16 cellular contexts compared by ENCODE assay signal in the genomic region with DNA sequence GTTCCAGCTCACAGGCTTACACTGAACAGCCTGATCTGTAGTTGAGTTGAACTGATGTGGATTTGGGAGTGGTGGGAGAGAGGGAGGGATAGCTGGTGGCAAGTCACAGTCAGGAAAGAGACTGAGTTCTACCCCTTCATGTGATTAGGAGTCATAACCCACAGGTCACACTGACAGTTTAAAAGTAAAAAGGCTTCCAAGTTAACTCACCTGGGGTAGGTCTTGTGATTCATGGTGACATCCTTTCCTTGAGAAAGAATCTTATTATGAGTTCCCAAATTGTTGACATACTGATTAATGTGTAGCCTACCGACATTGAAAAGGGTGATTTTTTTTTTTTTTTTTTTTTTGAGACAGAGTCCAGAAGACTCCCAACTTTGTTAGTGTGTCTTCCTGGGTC. TPM values are rescaled to one million over a fixed set of nuclear protein-coding genes. Genes with fewer than 3 reads are reported as not detected.
A peak's percentile ranks its signal among the peaks of the same experiment; 100 is the strongest.
DNase-seq lines count a peak whose midpoint lies in the region; ATAC-seq and TF ChIP-seq lines count a peak whose summit lies in the region.
"Had no signal": no experiment of that assay in that cellular context is flagged by ENCODE, and none has a peak within 500 bp of the region (broad histone marks: within the 10 kb centered on the region; RNA-seq: fewer than 3 reads in every experiment).

No MANE protein-coding gene starts in this region.

- peak overlapping the region; percentile 50 for H3K27ac ChIP-seq in left ventricle myocardium inferior (replicated peaks)
- H3K27ac ChIP-seq in right atrium auricular region = no peak overlapping the region

- no peak for ATAC-seq in GM21447 (IDR thresholded peaks at IDR 0.05; ENCODE audit: unreplicated experiment)

- H3K27me3 ChIP-seq in left ventricle myocardium inferior (ENCODE audit: low read depth) = peaks cover 10% of the 10 kb centered on the region
- H3K27me3 ChIP-seq in right atrium auricular region = no peaks in the 10 kb centered on the region

- H3K36me3 ChIP-seq in left ventricle myocardium inferior = no peaks in the 10 kb centered on the region
- no peaks in the 10 kb centered on the region for H3K36me3 ChIP-seq in right atrium auricular region
- H3K36me3 ChIP-seq: HAP-1 had no signal

- H3K9me3 ChIP-seq in left ventricle myocardium inferior (replicated peaks) = no peaks in the 10 kb centered on the region
- no peaks in the 10 kb centered on the region for H3K9me3 ChIP-seq in right atrium auricular region
- H3K9me3 ChIP-seq: HAP-1 had no signal

- DNase-seq in left ventricle myocardium inferior (no peak), right atrium auricular region (ENCODE audit: low spot score) (no peak), epithelial cell of esophagus (ENCODE audit: low read depth) (peak; percentile 57), kidney tubule cell (ENCODE audit: low spot score) (peak; percentile 78), NCI-H2171 treated with DMSO at 0.1 percent for 48 hours (lab: John Stamatoyannopoulos, UW) (no peak)
- no peak for DNase-seq in stimulated activated CD4-positive, alpha-beta T cell treated with anti-CD3 and anti-CD28 coated beads, Interleukin-15, amount 100 ng/mL, for 24 hours
- DNase-seq: C1 segment of cervical spinal cord; CD4-positive, alpha-beta T cell; DMS153; DMS79 treated with DMSO at 0.1 percent for 48 hours; EL had no signal

- TF ChIP-seq CTCF in left ventricle myocardium inferior (IDR thresholded peaks at IDR 0.05; ENCODE audit: borderline replicate concordance) (no peak), right atrium auricular region (IDR thresholded peaks at IDR 0.05) (no peak), epithelial cell of esophagus (IDR thresholded peaks at IDR 0.05; ENCODE audit: insufficient read depth, low read depth, low read length, missing control alignments) (no peak)

- intact Hi-C loops in left ventricle myocardium inferior (cut with micrococcal nuclease) = no loop called here

- H3K4me3 ChIP-seq in left ventricle myocardium inferior (no peak overlapping the region), right atrium auricular region (no peak overlapping the region), epithelial cell of esophagus (ENCODE audit: low read length) (no peak overlapping the region)
- H3K4me3 ChIP-seq: HAP-1 had no signal

- H3K4me1 ChIP-seq in left ventricle myocardium inferior (peaks cover 8% of the 10 kb centered on the region), right atrium auricular region (peaks cover 0 to 8% of the 10 kb centered on the region in 2 donors)
- H3K4me1 ChIP-seq: HAP-1 had no signal

RNA-seq across cellular contexts. Expression of gene IZUMO1R, which starts 5.4 kb away (rescaled TPM):
- total RNA-seq in left ventricle myocardium inferior = not detected
- total RNA-seq in right atrium auricular region = not detected
- total RNA-seq: A172; B cell; CD4-positive, alpha-beta T cell; H1 had no signal

Comparison
In these comparisons a context has a peak if more than half of its experiments do, and no peak if none do; other contexts are left out.
1. DNase-seq: peak in epithelial cell of esophagus (single experiment) and kidney tubule cell (single experiment); none in left ventricle myocardium inferior (single experiment), right atrium auricular region (single experiment), stimulated activated CD4-positive, alpha-beta T cell treated with anti-CD3 and anti-CD28 coated beads, Interleukin-15, amount 100 ng/mL, for 24 hours (single experiment) and NCI-H2171 treated with DMSO at 0.1 percent for 48 hours (single experiment).